In the genomic region with DNA sequence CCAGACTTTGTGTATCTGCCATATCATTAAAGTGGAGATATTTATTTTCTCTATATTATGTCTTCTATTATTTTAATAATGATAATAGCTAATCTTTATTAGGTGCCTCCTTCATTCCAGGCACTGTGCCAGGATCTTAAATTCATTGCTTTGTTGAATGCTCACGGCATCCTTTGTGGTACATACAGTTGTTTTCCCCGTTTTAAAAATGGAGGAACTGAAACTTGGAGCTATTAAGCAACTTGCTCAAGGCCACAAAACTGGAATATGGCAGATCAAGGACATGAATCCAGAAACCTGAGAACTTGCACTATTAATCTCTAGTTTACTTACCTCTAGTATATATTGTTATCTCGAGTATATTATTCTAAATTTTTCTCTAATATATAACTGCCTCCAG, we compare ENCODE assay signal across 20 cellular contexts.
"Had no signal": no experiment of that assay in that cellular context is flagged by ENCODE, and none has a peak within 500 bp of the region (broad histone marks: within the 10 kb centered on the region; RNA-seq: fewer than 3 reads in every experiment).

No MANE protein-coding gene starts in this region.

- DNase-seq: activated CD4-positive, alpha-beta memory T cell treated with anti-CD3 and anti-CD28 coated beads, Interleukin-2, amount 10 ng/mL, durations not matched to agents 7 days and 5 days; activated CD4-positive, alpha-beta T cell treated with anti-CD3 and anti-CD28 coated beads for 36 hours; activated CD4-positive, alpha-beta T cell treated with anti-CD3 and anti-CD28 coated beads, Interleukin-2, amount 50 U/mL, for 1 hour; activated gamma-delta T cell; activated naive CD4-positive, alpha-beta T cell treated with anti-CD3 and anti-CD28 coated beads for 36 hours; activated T-cell treated with anti-CD3 and anti-CD28 coated beads for 4 hours; activated T-cell treated with anti-CD3 and anti-CD28 coated beads, Interleukin-2, amount 50 U/mL, for 48 hours; amygdala; Kasumi-1; KBM-7; NCI-H1930; NCI-H2171; NCI-H345; NCI-H510A; NCI-H526 treated with DMSO at 0.1 percent for 48 hours; SHP77 treated with DMSO at 0.1 percent for 48 hours; T-helper 1 cell; WERI-Rb-1 had no signal

- H3K27ac ChIP-seq: SK-N-MC, WERI-Rb-1 had no signal

- ATAC-seq: activated CD4-positive, alpha-beta T cell treated with anti-CD3 and anti-CD28 coated beads for 36 hours; activated T-helper 17 cell treated with anti-CD3 and anti-CD28 coated beads, Interleukin-2, amount 50 U/mL, for 72 hours had no signal

- H3K36me3 ChIP-seq: WERI-Rb-1 had no signal

- H3K4me3 ChIP-seq: SK-N-MC had no signal
